8 cellular contexts compared by ENCODE assay signal in genomic region chr19:35140898-35141626, GRCh38.
DNase-seq lines count a peak whose midpoint lies in the region; FAIRE-seq and TF ChIP-seq lines count a peak whose summit lies in the region.

No MANE protein-coding gene starts in this region.

- peak; percentile 92 for FAIRE-seq in HTR-8/SVneo (lab: Jason Lieb, UNC)

- CTCF ChIA-PET in RWPE1 (lab: Yijun Ruan, JAX): interaction anchor here (0.6 to 2.6 kb wide), 10 partner anchors 25 to 125 kb away, joined by 3 to 15 read pairs (median 4); partner anchors contain the start of gene FXYD3

- H3K27me3 Mint-ChIP-seq in nephron progenitor cell (ENCODE audit: low read depth, poor library complexity): peaks cover 56% of the 10 kb centered on the region

- no peaks in the 10 kb centered on the region for H3K36me3 Mint-ChIP-seq in nephron progenitor cell (ENCODE audit: low read depth)

- peak; percentile 82 for TF ChIP-seq CTCF in RWPE1 (conservative IDR thresholded peaks at IDR 0.05; ENCODE audit: low read depth)
- TF ChIP-seq CTCF in nephron progenitor cell (IDR thresholded peaks at IDR 0.05): no peak

- H3K9me3 Mint-ChIP-seq in nephron progenitor cell: no peaks in the 10 kb centered on the region

- peaks cover 62% of the 10 kb centered on the region for H3K4me1 Mint-ChIP-seq in nephron progenitor cell

- no peak overlapping the region for H3K27ac Mint-ChIP-seq in nephron progenitor cell

- DNase-seq in NCI-H524 (lab: John Stamatoyannopoulos, UW) (peak; percentile 72 to 87), NCI-H524 treated with DMSO at 0.1 percent for 48 hours (lab: John Stamatoyannopoulos, UW) (no peak), HTR-8/SVneo (ENCODE audit: insufficient read length, low spot score) (peak; percentile 92), RWPE1 (ENCODE audit: low spot score) (peak; percentile 99), fibroblast of the conjunctiva (ENCODE audit: low read depth) (peak; percentile 79), nephron progenitor cell (peak; percentile 98)
- DNase-seq in activated effector memory CD4-positive, alpha-beta T cell treated with anti-CD3 and anti-CD28 coated beads, Interleukin-2, amount 50 U/mL, for 16 hours: peak; percentile 98
- peak; percentile 96 for DNase-seq in stimulated activated naive CD4-positive, alpha-beta T cell treated with Interleukin-2 at 50 U/mL for 16 hours (lab: John Stamatoyannopoulos, UW)

- H3K4me3 Mint-ChIP-seq in nephron progenitor cell: peak overlapping the region; percentile 72

- POLR2A ChIA-PET in RWPE1 (lab: Yijun Ruan, JAX; ENCODE audit: low non-redundant PET): no interaction called here

- no peak overlapping the region; the same call in 1 of the 2 replicates for H3K27ac ChIP-seq in RWPE1
